In genomic region chr10:60778978-60779668, GRCh38 we compare ENCODE assay signal across 8 cellular contexts. TPM values are rescaled to one million over a fixed set of nuclear protein-coding genes. Genes with fewer than 3 reads are reported as not detected.
A peak's percentile ranks its signal among the peaks of the same experiment; 100 is the strongest.
DNase-seq lines count a peak whose midpoint lies in the region; ATAC-seq and TF ChIP-seq lines count a peak whose summit lies in the region.

No MANE protein-coding gene starts in this region.

- H2AFZ ChIP-seq in SK-N-SH (ENCODE audit: low read depth), result peak overlapping the region; percentile 74

- H3K4me2 ChIP-seq in SK-N-SH, result peak overlapping the region; percentile 94

- no peak for DNase-seq in activated T-cell treated with anti-CD3 and anti-CD28 coated beads, Interleukin-2, amount 50 U/mL, for 72 hours
- DNase-seq in activated T-cell treated with anti-CD3 and anti-CD28 coated beads, Interleukin-2, amount 50 U/mL, for 48 hours, result no peak
- no peak for DNase-seq in SK-N-SH
- DNase-seq in right atrium auricular region (ENCODE audit: low spot score), result no peak
- no peak for DNase-seq in substantia nigra (lab: John Stamatoyannopoulos, UW)
- no peak for DNase-seq in MV-4-11 (lab: John Stamatoyannopoulos, UW)

- H3K79me2 ChIP-seq in SK-N-SH (ENCODE audit: insufficient read depth), result peaks cover 58% of the 10 kb centered on the region

- peak overlapping the region; percentile 93 for H3K27ac Mint-ChIP-seq in activated T-cell treated with anti-CD3 and anti-CD28 coated beads, Interleukin-2, amount 50 U/mL, for 72 hours
- no peak overlapping the region for H3K27ac Mint-ChIP-seq in stimulated activated memory B cell treated with anti-CD40 and anti-IgM and Interleukin-4, amounts not matched to agents 10 μg/mL and 1 μg/mL and 100 μg/mL, for 72 hours

- H3K9ac ChIP-seq in SK-N-SH, result peak overlapping the region; percentile 89

- peaks cover 2 to 29% of the 10 kb centered on the region in 2 donors for H3K36me3 Mint-ChIP-seq in activated T-cell treated with anti-CD3 and anti-CD28 coated beads, Interleukin-2, amount 50 U/mL, for 72 hours (ENCODE audit: insufficient read depth in 2 of 2)
- no peaks in the 10 kb centered on the region for H3K36me3 Mint-ChIP-seq in stimulated activated memory B cell treated with anti-CD40 and anti-IgM and Interleukin-4, amounts not matched to agents 10 μg/mL and 1 μg/mL and 100 μg/mL, for 72 hours

- H3K27me3 Mint-ChIP-seq in activated T-cell treated with anti-CD3 and anti-CD28 coated beads, Interleukin-2, amount 50 U/mL, for 72 hours (ENCODE audit: low read depth), result no peaks in the 10 kb centered on the region
- peaks cover 8% of the 10 kb centered on the region for H3K27me3 Mint-ChIP-seq in stimulated activated memory B cell treated with anti-CD40 and anti-IgM and Interleukin-4, amounts not matched to agents 10 μg/mL and 1 μg/mL and 100 μg/mL, for 72 hours

- H3K4me3 ChIP-seq in SK-N-SH (ENCODE audit: low read depth in 2 of 2, low read length in 1 of 2), result peak overlapping the region; percentile 66 to 90
- peak overlapping the region; percentile 40 to 65 for H3K4me3 ChIP-seq in right atrium auricular region

- POLR2A ChIA-PET in SK-N-SH (lab: Yijun Ruan, JAX), result interaction anchor here (1.0 kb wide), 1 partner anchor 17 kb away, joined by 3 read pairs; no protein-coding TSS in a partner anchor

- no peaks in the 10 kb centered on the region for H3K9me2 ChIP-seq in SK-N-SH

- CTCF ChIA-PET in SK-N-SH (lab: Yijun Ruan, JAX), result interaction anchor here (0.8 kb wide), 1 partner anchor 10 kb away, joined by 3 read pairs; no protein-coding TSS in a partner anchor

- peaks cover 9% of the 10 kb centered on the region; the same call in 1 of the 2 replicates for H4K20me1 ChIP-seq in SK-N-SH (ENCODE audit: insufficient read depth)

- TF ChIP-seq CTCF in SK-N-SH (IDR thresholded peaks at IDR 0.05) (no peak), right atrium auricular region (IDR thresholded peaks at IDR 0.05) (no peak)

- H3K36me3 ChIP-seq in SK-N-SH (replicated peaks in 1 of 2; ENCODE audit: control insufficient read depth in 1 of 2, insufficient read depth in 2 of 2, low read length in 1 of 2) (peaks cover 0 to 5% of the 10 kb centered on the region in 2 experiments), right atrium auricular region (no peaks in the 10 kb centered on the region)

- peaks cover 36% of the 10 kb centered on the region for H3K4me1 Mint-ChIP-seq in activated T-cell treated with anti-CD3 and anti-CD28 coated beads, Interleukin-2, amount 50 U/mL, for 72 hours (ENCODE audit: low read depth)
- peaks cover 8% of the 10 kb centered on the region for H3K4me1 Mint-ChIP-seq in stimulated activated memory B cell treated with anti-CD40 and anti-IgM and Interleukin-4, amounts not matched to agents 10 μg/mL and 1 μg/mL and 100 μg/mL, for 72 hours

- peak overlapping the region; percentile 92 to 98 for H3K4me3 Mint-ChIP-seq in activated T-cell treated with anti-CD3 and anti-CD28 coated beads, Interleukin-2, amount 50 U/mL, for 72 hours
- H3K4me3 Mint-ChIP-seq in stimulated activated memory B cell treated with anti-CD40 and anti-IgM and Interleukin-4, amounts not matched to agents 10 μg/mL and 1 μg/mL and 100 μg/mL, for 72 hours, result peak overlapping the region; percentile 99

- no peak for TF ChIP-seq EP300 in SK-N-SH (IDR thresholded peaks at IDR 0.05; ENCODE audit: borderline replicate concordance in 1 of 2, low read depth in 1 of 2, low read length in 1 of 2)

- H3F3A ChIP-seq in SK-N-SH (replicated peaks; ENCODE audit: insufficient read depth), result no peaks in the 10 kb centered on the region

- no peaks in the 10 kb centered on the region for H3K9me3 Mint-ChIP-seq in activated T-cell treated with anti-CD3 and anti-CD28 coated beads, Interleukin-2, amount 50 U/mL, for 72 hours
- no peaks in the 10 kb centered on the region for H3K9me3 Mint-ChIP-seq in stimulated activated memory B cell treated with anti-CD40 and anti-IgM and Interleukin-4, amounts not matched to agents 10 μg/mL and 1 μg/mL and 100 μg/mL, for 72 hours

- H3K9me3 ChIP-seq in SK-N-SH (no peaks in the 10 kb centered on the region), right atrium auricular region (no peaks in the 10 kb centered on the region)

- H3K27ac ChIP-seq in SK-N-SH (ENCODE audit: low read depth in 2 of 2, low read length in 1 of 2) (peak overlapping the region; percentile 65 to 78), right atrium auricular region (peak overlapping the region in 1 of 2 donors; percentile 52), substantia nigra (ENCODE audit: low read depth, low read length, poor library complexity, severe bottlenecking) (no peak overlapping the region)

- peak; percentile 9 to 12 for ATAC-seq in activated T-cell treated with anti-CD3 and anti-CD28 coated beads, Interleukin-2, amount 50 U/mL, for 72 hours (replicated peaks in 1 of 2)
- peak; percentile 17 for ATAC-seq in HG02885 (IDR thresholded peaks at IDR 0.05; ENCODE audit: poor library complexity, unreplicated experiment)
- ATAC-seq in stimulated activated memory B cell treated with anti-CD40 and anti-IgM and Interleukin-4, amounts not matched to agents 10 μg/mL and 1 μg/mL and 100 μg/mL, for 72 hours, result peak; percentile 22

- no peaks in the 10 kb centered on the region for H3K27me3 ChIP-seq in SK-N-SH (ENCODE audit: insufficient read depth)
- no peaks in the 10 kb centered on the region for H3K27me3 ChIP-seq in right atrium auricular region

- H3K4me1 ChIP-seq in SK-N-SH (ENCODE audit: control insufficient read depth in 1 of 2, insufficient read depth in 2 of 2, low read depth in 1 of 2, low read length in 1 of 2) (peaks cover 18 to 27% of the 10 kb centered on the region in 2 experiments; a peak in 3 of 4 replicates), right atrium auricular region (peaks cover 0 to 8% of the 10 kb centered on the region in 2 donors)

- no peak for TF ChIP-seq RAD21 in SK-N-SH (IDR thresholded peaks at IDR 0.05; ENCODE audit: low read length)

- 4% methylated on average over 10 of the region's 14 CpGs for WGBS in SK-N-SH (ENCODE audit: low lambda C conversion rate)

TF ChIP-seq in SK-N-SH, 30 proteins besides CTCF, POLR2A, EP300 and RAD21:
- TF ChIP-seq MXI1 (IDR thresholded peaks at IDR 0.05; ENCODE audit: low read depth, low read length) (0 out of 2 replicates have a peak, but pooled peaks have one; percentile 12), RCOR1 (IDR thresholded peaks at IDR 0.05; ENCODE audit: low read length) (no peak)
- TF ChIP-seq, protein P1, sequence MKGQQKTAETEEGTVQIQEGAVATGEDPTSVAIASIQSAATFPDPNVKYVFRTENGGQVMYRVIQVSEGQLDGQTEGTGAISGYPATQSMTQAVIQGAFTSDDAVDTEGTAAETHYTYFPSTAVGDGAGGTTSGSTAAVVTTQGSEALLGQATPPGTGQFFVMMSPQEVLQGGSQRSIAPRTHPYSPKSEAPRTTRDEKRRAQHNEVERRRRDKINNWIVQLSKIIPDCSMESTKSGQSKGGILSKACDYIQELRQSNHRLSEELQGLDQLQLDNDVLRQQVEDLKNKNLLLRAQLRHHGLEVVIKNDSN (IDR thresholded peaks at IDR 0.05; ENCODE audit: borderline replicate concordance, low read depth), result peak; percentile 63
TF ChIP-seq in SK-N-SH: peak in this region for 2.

RNA-seq across cellular contexts. Expression of gene CDK1, which starts 0.8 kb away (rescaled TPM):
- 100 to 1,000 TPM; 109 to 130 TPM for total RNA-seq in activated T-cell treated with anti-CD3 and anti-CD28 coated beads, Interleukin-2, amount 50 U/mL, for 72 hours
- polyA plus RNA-seq in SK-N-SH (2012; rRNA removed), result 20.8 and 22.3 TPM in 2 replicates
- polyA plus RNA-seq in SK-N-SH (2012; cell fraction: cytosol; rRNA removed), result 30.9 and 34.5 TPM in 2 replicates
- polyA plus RNA-seq in SK-N-SH (2012; cell fraction: nucleus; rRNA removed), result 9.5 and 24.2 TPM in 2 replicates
- 1 to 10 TPM in 1 of 2 donors, under 1 TPM in 1; 0.79 to 3.6 TPM for total RNA-seq in right atrium auricular region

Comparison
In these comparisons a context has a peak if more than half of its experiments do, and no peak if none do; other contexts are left out.
1. RNA of gene CDK1, which starts 0.8 kb away (total RNA-seq): 109 to 130 TPM in activated T-cell treated with anti-CD3 and anti-CD28 coated beads, Interleukin-2, amount 50 U/mL, for 72 hours; 0.79 to 3.6 TPM in right atrium auricular region; every median in the first group is over 10 times any median in the second.
2. Peak in every context shown above with its lines, with median percentiles within 50 percentile points of each other: ATAC-seq.